Comparison of ENCODE assay signal across 9 cellular contexts in genomic region chr20:48686238-48687096, GRCh38.
A peak's percentile ranks its signal among the peaks of the same experiment; 100 is the strongest.
DNase-seq lines count a peak whose midpoint lies in the region; ATAC-seq, FAIRE-seq and TF ChIP-seq lines count a peak whose summit lies in the region.
"Had no signal": no experiment of that assay in that cellular context is flagged by ENCODE, and none has a peak within 500 bp of the region (broad histone marks: within the 10 kb centered on the region; RNA-seq: fewer than 3 reads in every experiment).

No MANE protein-coding gene starts in this region.

- peaks cover 6% of the 10 kb centered on the region for H3K36me3 Mint-ChIP-seq in activated naive CD8-positive, alpha-beta T cell
- peaks cover 17% of the 10 kb centered on the region for H3K36me3 Mint-ChIP-seq in activated naive CD8-positive, alpha-beta T cell treated with anti-CD3 and anti-CD28 coated beads for 36 hours
- peaks cover 3% of the 10 kb centered on the region for H3K36me3 Mint-ChIP-seq in astrocyte (ENCODE audit: low read depth, unreplicated experiment)

- peak overlapping the region; percentile 28 for H3K27ac Mint-ChIP-seq in activated naive CD8-positive, alpha-beta T cell
- H3K27ac Mint-ChIP-seq in activated naive CD8-positive, alpha-beta T cell treated with anti-CD3 and anti-CD28 coated beads for 36 hours = no peak overlapping the region
- no peak overlapping the region for H3K27ac Mint-ChIP-seq in astrocyte (ENCODE audit: unreplicated experiment)

- H3K4me3 ChIP-seq in astrocyte (ENCODE audit: insufficient read depth, low read depth, low read length) = no peak overlapping the region
- H3K4me3 ChIP-seq in thoracic aorta = peak overlapping the region; percentile 3

- no peaks in the 10 kb centered on the region for H3K9me3 ChIP-seq in astrocyte (ENCODE audit: insufficient read depth, low read depth, low read length)
- H3K9me3 ChIP-seq in thoracic aorta = no peaks in the 10 kb centered on the region

- no peaks in the 10 kb centered on the region for H3K27me3 ChIP-seq in astrocyte (ENCODE audit: insufficient read depth, low read length)
- H3K27me3 ChIP-seq in thoracic aorta (replicated peaks; ENCODE audit: insufficient read depth) = no peaks in the 10 kb centered on the region

- H3K9ac ChIP-seq in astrocyte (ENCODE audit: low read length) = no peak overlapping the region

- H3K36me3 ChIP-seq in astrocyte (ENCODE audit: insufficient read depth, low read length) (no peaks in the 10 kb centered on the region), thoracic aorta (no peaks in the 10 kb centered on the region)

- no peak for ATAC-seq in thoracic aorta (ENCODE audit: insufficient number of reproducible peaks, low FRiP score, low read depth)
- ATAC-seq in HG03457 (IDR thresholded peaks at IDR 0.05; ENCODE audit: unreplicated experiment) = no peak

- peaks cover 31% of the 10 kb centered on the region for H3K4me1 ChIP-seq in astrocyte (ENCODE audit: insufficient read depth, low read length)
- H3K4me1 ChIP-seq in thoracic aorta (ENCODE audit: control insufficient read depth in 1 of 2, low read depth in 2 of 2) = peaks cover 27 to 80% of the 10 kb centered on the region in 2 donors

- no peaks in the 10 kb centered on the region for H3K79me2 ChIP-seq in astrocyte (ENCODE audit: insufficient read depth, low read length)

- peaks cover 3% of the 10 kb centered on the region for H3K4me1 Mint-ChIP-seq in activated naive CD8-positive, alpha-beta T cell (ENCODE audit: low read depth)
- peaks cover 4% of the 10 kb centered on the region for H3K4me1 Mint-ChIP-seq in activated naive CD8-positive, alpha-beta T cell treated with anti-CD3 and anti-CD28 coated beads for 36 hours
- peaks cover 10% of the 10 kb centered on the region for H3K4me1 Mint-ChIP-seq in astrocyte (ENCODE audit: low read depth, unreplicated experiment)

- H4K20me1 ChIP-seq in astrocyte (ENCODE audit: insufficient read depth, low read length) = no peaks in the 10 kb centered on the region

- TF ChIP-seq CTCF in astrocyte (IDR thresholded peaks at IDR 0.05; ENCODE audit: insufficient read depth, low read depth, low read length) = no peak
- TF ChIP-seq CTCF in thoracic aorta (IDR thresholded peaks at IDR 0.05) = peak; percentile 17

- H3K27ac ChIP-seq in astrocyte (ENCODE audit: low read depth, low read length) = no peak overlapping the region
- peak overlapping the region; percentile 68 to 73 for H3K27ac ChIP-seq in thoracic aorta

- H3K4me3 Mint-ChIP-seq in activated naive CD8-positive, alpha-beta T cell = no peak overlapping the region
- H3K4me3 Mint-ChIP-seq in activated naive CD8-positive, alpha-beta T cell treated with anti-CD3 and anti-CD28 coated beads for 36 hours = no peak overlapping the region
- no peak overlapping the region for H3K4me3 Mint-ChIP-seq in astrocyte (ENCODE audit: unreplicated experiment)

- no peaks in the 10 kb centered on the region for H3K27me3 Mint-ChIP-seq in activated naive CD8-positive, alpha-beta T cell
- no peaks in the 10 kb centered on the region for H3K27me3 Mint-ChIP-seq in activated naive CD8-positive, alpha-beta T cell treated with anti-CD3 and anti-CD28 coated beads for 36 hours
- peaks cover 10% of the 10 kb centered on the region for H3K27me3 Mint-ChIP-seq in astrocyte (ENCODE audit: low read depth, unreplicated experiment)

- no peak overlapping the region for H2AFZ ChIP-seq in astrocyte (ENCODE audit: low read depth, low read length)

- DNase-seq in activated naive CD8-positive, alpha-beta T cell treated with anti-CD3 and anti-CD28 coated beads for 36 hours = no peak
- no peak for DNase-seq in astrocyte (ENCODE audit: low read depth)
- peak; percentile 60 for DNase-seq in islet precursor cell
- DNase-seq in thoracic aorta (ENCODE audit: low spot score) = no peak
- no peak for DNase-seq in activated CD4-positive, alpha-beta T cell treated with anti-CD3 and anti-CD28 coated beads for 1 hour
- DNase-seq in OCI-M2 (lab: John Stamatoyannopoulos, UW; ENCODE audit: unreplicated experiment) = no peak
- DNase-seq: activated CD8-positive, alpha-beta memory T cell treated with anti-CD3 and anti-CD28 coated beads, Interleukin-2, amount 50 U/mL, for 4 hours had no signal

- no peak for FAIRE-seq in astrocyte (lab: Jason Lieb, UNC)

- peak overlapping the region; percentile 29 for H3K4me2 ChIP-seq in astrocyte (ENCODE audit: low read length)

- no peaks in the 10 kb centered on the region for H3K9me3 Mint-ChIP-seq in activated naive CD8-positive, alpha-beta T cell (ENCODE audit: low read depth)
- H3K9me3 Mint-ChIP-seq in activated naive CD8-positive, alpha-beta T cell treated with anti-CD3 and anti-CD28 coated beads for 36 hours = no peaks in the 10 kb centered on the region
- no peaks in the 10 kb centered on the region for H3K9me3 Mint-ChIP-seq in astrocyte (ENCODE audit: unreplicated experiment)
